Comparison of ENCODE assay signal across 24 cellular contexts in the genomic region with DNA sequence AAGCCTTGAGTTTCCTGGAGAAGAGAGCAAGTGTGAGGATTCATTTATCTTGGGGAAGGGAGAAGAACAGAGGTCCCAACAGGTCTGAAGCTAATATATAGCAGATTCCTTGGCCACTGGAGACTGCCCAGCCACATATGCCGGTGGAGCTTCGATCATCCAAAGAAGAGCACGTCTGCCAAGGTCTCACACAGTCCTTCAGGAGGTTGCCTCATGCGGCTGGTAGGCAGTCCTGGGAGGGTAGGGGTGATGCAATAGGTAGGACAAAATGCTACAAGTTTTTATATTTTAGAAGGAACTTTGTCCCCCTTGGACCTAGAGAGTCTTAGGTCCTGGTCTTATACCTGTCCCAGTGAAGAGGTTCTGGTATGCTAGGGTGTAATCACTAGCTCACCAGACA.
A peak's percentile ranks its signal among the peaks of the same experiment; 100 is the strongest.
DNase-seq lines count a peak whose midpoint lies in the region; ATAC-seq and TF ChIP-seq lines count a peak whose summit lies in the region.
"Had no signal": no experiment of that assay in that cellular context is flagged by ENCODE, and none has a peak within 500 bp of the region (broad histone marks: within the 10 kb centered on the region; RNA-seq: fewer than 3 reads in every experiment).

No MANE protein-coding gene starts in this region.

- no peak overlapping the region for H2BK5ac ChIP-seq in IMR-90 (ENCODE audit: low read depth, low read length, poor library complexity, severe bottlenecking)

- H3K4me3 ChIP-seq in IMR-90 (ENCODE audit: insufficient read depth, low read depth, low read length) = no peak overlapping the region
- no peak overlapping the region for H3K4me3 ChIP-seq in left lung
- H3K4me3 ChIP-seq in right lobe of liver = no peak overlapping the region
- no peak overlapping the region for H3K4me3 ChIP-seq in upper lobe of left lung
- H3K4me3 ChIP-seq: A549; BLaER1 treated with 17β-estradiol and CSF1 and Interleukin-3, amounts not matched to agents 10 nM and 100 nM; GM12878; GM23338; HAP-1 had no signal

- H2AFZ ChIP-seq in IMR-90 (replicated peaks; ENCODE audit: low read length, poor library complexity) = no peak overlapping the region
- H2AFZ ChIP-seq: GM23338 had no signal

- no peaks in the 10 kb centered on the region for H3K9me3 ChIP-seq in IMR-90 (ENCODE audit: control insufficient read depth, insufficient read depth, low read length)
- H3K9me3 ChIP-seq in left lung = no peaks in the 10 kb centered on the region
- H3K9me3 ChIP-seq in right lobe of liver = no peaks in the 10 kb centered on the region
- no peaks in the 10 kb centered on the region for H3K9me3 ChIP-seq in upper lobe of left lung
- H3K9me3 ChIP-seq: A549; BE2C; BLaER1 treated with 17β-estradiol and CSF1 and Interleukin-3, amounts not matched to agents 10 nM and 100 nM; HAP-1 had no signal

- no peak overlapping the region for H3K18ac ChIP-seq in IMR-90 (ENCODE audit: low read depth, low read length)

- H2AK5ac ChIP-seq in IMR-90 (ENCODE audit: low read depth, low read length) = no peak overlapping the region

- H3K9ac ChIP-seq in IMR-90 (ENCODE audit: low read depth, low read length) = no peak overlapping the region
- H3K9ac ChIP-seq: BLaER1 treated with 17β-estradiol and CSF1 and Interleukin-3, amounts not matched to agents 10 nM and 100 nM had no signal

- H2BK15ac ChIP-seq in IMR-90 (ENCODE audit: low read depth, low read length) = no peak overlapping the region

- ATAC-seq in IMR-90 (ENCODE audit: low read depth) (no peak), left lung (peak; percentile 35), right lobe of liver (peak; percentile 51 to 79 (median 62)), upper lobe of left lung (ENCODE audit: low FRiP score in 2 of 2) (peak; percentile 36 to 58)
- ATAC-seq in stimulated activated naive B cell treated with anti-CD40 and anti-IgM and Interleukin-4, amounts not matched to agents 10 μg/mL and 1 μg/mL and 100 μg/mL, for 72 hours (replicated peaks) = no peak
- ATAC-seq: A549, GM12878, GM23338 had no signal

- no peak overlapping the region for H3K27ac ChIP-seq in IMR-90 (ENCODE audit: insufficient read depth, low read length)
- H3K27ac ChIP-seq in left lung = peak overlapping the region in 1 of 2 donors; percentile 21
- no peak overlapping the region for H3K27ac ChIP-seq in right lobe of liver
- no peak overlapping the region for H3K27ac ChIP-seq in upper lobe of left lung
- H3K27ac ChIP-seq: A549; BLaER1 treated with 17β-estradiol and CSF1 and Interleukin-3, amounts not matched to agents 10 nM and 100 nM had no signal

- TF ChIP-seq CTCF in IMR-90 (conservative IDR thresholded peaks at IDR 0.05; ENCODE audit: low read depth, low read length) = no peak
- TF ChIP-seq CTCF in left lung (IDR thresholded peaks at IDR 0.05) = no peak
- no peak for TF ChIP-seq CTCF in right lobe of liver (IDR thresholded peaks at IDR 0.05)
- TF ChIP-seq CTCF in upper lobe of left lung (IDR thresholded peaks at IDR 0.05) = no peak

- H3K23ac ChIP-seq in IMR-90 (ENCODE audit: low read depth, low read length) = no peak overlapping the region

- TF ChIP-seq POLR2A in IMR-90 (IDR thresholded peaks at IDR 0.05; ENCODE audit: low read depth, low read length) (no peak), right lobe of liver (IDR thresholded peaks at IDR 0.05) (no peak), upper lobe of left lung (IDR thresholded peaks at IDR 0.05) (no peak)

- BruUV-seq in IMR-90 (replicated peaks; lab: Mats Ljungman, UMichigan) = no TSS peak

- no peaks in the 10 kb centered on the region for H3K9me3 Mint-ChIP-seq in stimulated activated naive B cell treated with anti-CD40 and anti-IgM and Interleukin-4, amounts not matched to agents 10 μg/mL and 1 μg/mL and 100 μg/mL, for 72 hours
- H3K9me3 Mint-ChIP-seq: CD4-positive, alpha-beta T cell; CD8-positive, alpha-beta memory T cell; GM23338; HFFc6 had no signal

- POLR2A ChIA-PET in IMR-90 (lab: Charles Lee; ENCODE audit: unreplicated experiment) = no interaction called here

- H3K56ac ChIP-seq in IMR-90 (ENCODE audit: extremely low read depth, insufficient read depth, low read length) = no peak overlapping the region

- intact Hi-C loops in IMR-90 (cut with micrococcal nuclease) (loop anchor here (10.0 kb wide), 1 partner anchor 374 kb away; no protein-coding TSS in a partner anchor), left lung (cut with DNase I) (no loop called here), right lobe of liver (cut with DNase I) (no loop called here)

- peaks cover 0 to 4% of the 10 kb centered on the region in 2 donors for H3K36me3 Mint-ChIP-seq in stimulated activated naive B cell treated with anti-CD40 and anti-IgM and Interleukin-4, amounts not matched to agents 10 μg/mL and 1 μg/mL and 100 μg/mL, for 72 hours

- DNase-seq in IMR-90 (no peak), left lung (no peak), right lobe of liver (no peak), upper lobe of left lung (peak in 1 of 2 donors; percentile 39), T1000 (lab: John Stamatoyannopoulos, UW) (no peak), NCI-H2196 treated with DMSO at 0.1 percent for 48 hours (lab: John Stamatoyannopoulos, UW; ENCODE audit: unreplicated experiment) (no peak)
- DNase-seq in stimulated activated naive B cell treated with anti-CD40 and anti-IgM and Interleukin-4, amounts not matched to agents 10 μg/mL and 1 μg/mL and 100 μg/mL, for 72 hours = no peak
- DNase-seq: 8988T; ACHN; AML-193; BE2C; CD4-positive, alpha-beta T cell; CD8-positive, alpha-beta memory T cell; DMS 273 treated with DMSO at 0.1 percent for 48 hours; DMS79; EL; GDM1; HFFc6 had no signal

- H3K4ac ChIP-seq in IMR-90 (ENCODE audit: low read depth, low read length) = no peak overlapping the region; the same call in 1 of the 2 replicates

- no peak overlapping the region for H2BK20ac ChIP-seq in IMR-90 (ENCODE audit: low read depth, low read length)

- H3K4me1 ChIP-seq in IMR-90 (ENCODE audit: control insufficient read depth, insufficient read depth, low read length) (peaks cover 6% of the 10 kb centered on the region), left lung (no peaks in the 10 kb centered on the region), right lobe of liver (peaks cover 0 to 15% (median 0%) of the 10 kb centered on the region in 4 donors), upper lobe of left lung (peaks cover 0 to 11% (median 0%) of the 10 kb centered on the region in 4 donors)
- H3K4me1 ChIP-seq: BLaER1 treated with 17β-estradiol and CSF1 and Interleukin-3, amounts not matched to agents 10 nM and 100 nM; HAP-1 had no signal

- no peak overlapping the region for H2AK9ac ChIP-seq in IMR-90 (replicated peaks; ENCODE audit: low read depth, low read length, poor library complexity)

- no peak overlapping the region for H4K8ac ChIP-seq in IMR-90 (ENCODE audit: low read depth in 2 of 2, low read length in 2 of 2)

- H3K9me1 ChIP-seq in IMR-90 (ENCODE audit: insufficient read depth, low read length) = no peaks in the 10 kb centered on the region

- H2BK120ac ChIP-seq in IMR-90 (ENCODE audit: low read depth, low read length) = no peak overlapping the region

- no peak for TF ChIP-seq EP300 in upper lobe of left lung (IDR thresholded peaks at IDR 0.05)

- no peak overlapping the region for H4K91ac ChIP-seq in IMR-90 (ENCODE audit: insufficient read depth, low read depth, low read length)

- no peaks in the 10 kb centered on the region for H4K20me1 ChIP-seq in IMR-90 (ENCODE audit: insufficient read depth, low read length)
- H4K20me1 ChIP-seq: BLaER1 treated with 17β-estradiol and CSF1 and Interleukin-3, amounts not matched to agents 10 nM and 100 nM had no signal

- no peak overlapping the region for H3K14ac ChIP-seq in IMR-90 (replicated peaks; ENCODE audit: low read depth, low read length)

- no peaks in the 10 kb centered on the region for H3K79me1 ChIP-seq in IMR-90 (ENCODE audit: low read depth in 1 of 2, low read length in 2 of 2)

- CTCF ChIA-PET in IMR-90 (lab: Yijun Ruan, JAX) = no interaction called here

- H3K27me3 Mint-ChIP-seq in stimulated activated naive B cell treated with anti-CD40 and anti-IgM and Interleukin-4, amounts not matched to agents 10 μg/mL and 1 μg/mL and 100 μg/mL, for 72 hours = no peaks in the 10 kb centered on the region
- H3K27me3 Mint-ChIP-seq: CD4-positive, alpha-beta T cell; CD8-positive, alpha-beta memory T cell had no signal

- no peak overlapping the region for H3K4me2 ChIP-seq in IMR-90 (ENCODE audit: low read depth, low read length)
- H3K4me2 ChIP-seq: A549; BLaER1 treated with 17β-estradiol and CSF1 and Interleukin-3, amounts not matched to agents 10 nM and 100 nM; GM23338 had no signal

- no peak overlapping the region for H3K27ac Mint-ChIP-seq in stimulated activated naive B cell treated with anti-CD40 and anti-IgM and Interleukin-4, amounts not matched to agents 10 μg/mL and 1 μg/mL and 100 μg/mL, for 72 hours
- H3K27ac Mint-ChIP-seq: CD4-positive, alpha-beta T cell; CD8-positive, alpha-beta memory T cell; GM23338 had no signal

- no peak overlapping the region for H4K5ac ChIP-seq in IMR-90 (ENCODE audit: low read depth, low read length)

- no peak overlapping the region for H3K4me3 Mint-ChIP-seq in stimulated activated naive B cell treated with anti-CD40 and anti-IgM and Interleukin-4, amounts not matched to agents 10 μg/mL and 1 μg/mL and 100 μg/mL, for 72 hours
- H3K4me3 Mint-ChIP-seq: CD14-positive monocyte; CD4-positive, alpha-beta T cell; CD8-positive, alpha-beta memory T cell; GM23338; HFFc6 had no signal

- in situ Hi-C loops in IMR-90 (cut with MboI; ENCODE audit: low sequenced_read_pairs) = no loop called here

- no peaks in the 10 kb centered on the region for H3K27me3 ChIP-seq in IMR-90 (ENCODE audit: control insufficient read depth, insufficient read depth, low read length)
- H3K27me3 ChIP-seq in left lung = no peaks in the 10 kb centered on the region
- no peaks in the 10 kb centered on the region for H3K27me3 ChIP-seq in right lobe of liver
- H3K27me3 ChIP-seq in upper lobe of left lung = no peaks in the 10 kb centered on the region
- H3K27me3 ChIP-seq: BE2C; BLaER1 treated with 17β-estradiol and CSF1 and Interleukin-3, amounts not matched to agents 10 nM and 100 nM had no signal

- H3K4me1 Mint-ChIP-seq in stimulated activated naive B cell treated with anti-CD40 and anti-IgM and Interleukin-4, amounts not matched to agents 10 μg/mL and 1 μg/mL and 100 μg/mL, for 72 hours = no peaks in the 10 kb centered on the region
- H3K4me1 Mint-ChIP-seq: CD14-positive monocyte; CD8-positive, alpha-beta memory T cell; GM23338 had no signal

- dilution Hi-C loops in IMR-90 (cut with HindIII; ENCODE audit: low sequenced_read_pairs, unreplicated experiment) = no loop called here

- H3K36me3 ChIP-seq in IMR-90 (ENCODE audit: control insufficient read depth, insufficient read depth, low read length) = no peaks in the 10 kb centered on the region
- H3K36me3 ChIP-seq in left lung = no peaks in the 10 kb centered on the region
- no peaks in the 10 kb centered on the region for H3K36me3 ChIP-seq in right lobe of liver
- no peaks in the 10 kb centered on the region for H3K36me3 ChIP-seq in upper lobe of left lung
- H3K36me3 ChIP-seq: BE2C, HAP-1 had no signal

- 100% methylated on average over 2 of the region's 4 CpGs; no CpG with 5 or more reads in 1 of the 2 experiments for WGBS in IMR-90 (ENCODE audit: extremely low coverage in 2 of 2, insufficient read length in 1 of 2), 2 experiments
- WGBS in right lobe of liver (ENCODE audit: insufficient coverage, low coverage, low lambda C conversion rate, missing lambda C conversion rate) = 46% methylated on average over 4 of the region's 4 CpGs
- WGBS in upper lobe of left lung, 2 donors = 59 to 81% methylated on average over 4 of the region's 4 CpGs

- no peak for TF ChIP-seq RAD21 in IMR-90 (IDR thresholded peaks at IDR 0.05; ENCODE audit: low read length)

Comparison
In these comparisons a context has a peak if more than half of its experiments do, and no peak if none do; other contexts are left out.
1. ATAC-seq: peak in left lung (single experiment), right lobe of liver (4 of 4) and upper lobe of left lung (2 of 2); none in IMR-90 (single experiment) and stimulated activated naive B cell treated with anti-CD40 and anti-IgM and Interleukin-4, amounts not matched to agents 10 μg/mL and 1 μg/mL and 100 μg/mL, for 72 hours (0 of 2).